28 cellular contexts compared by ENCODE assay signal in genomic region chr12:132496270-132496669, GRCh38. TPM values are rescaled to one million over a fixed set of nuclear protein-coding genes. Genes with fewer than 3 reads are reported as not detected.
DNase-seq lines count a peak whose midpoint lies in the region; ATAC-seq, FAIRE-seq and TF ChIP-seq lines count a peak whose summit lies in the region.
"Had no signal": no experiment of that assay in that cellular context is flagged by ENCODE, and none has a peak within 500 bp of the region (broad histone marks: within the 10 kb centered on the region; RNA-seq: fewer than 3 reads in every experiment).

No MANE protein-coding gene starts in this region.

- BruUV-seq in GM12878 (replicated peaks; lab: Mats Ljungman, UMichigan) = no TSS peak

- no peaks in the 10 kb centered on the region; a peak in 1 of 4 replicates for H3K36me3 ChIP-seq in GM12878 (ENCODE audit: control insufficient read depth in 2 of 2, insufficient read depth in 2 of 2, low read length in 1 of 2)
- H3K36me3 ChIP-seq: colonic mucosa, thoracic aorta had no signal

- no peaks in the 10 kb centered on the region for H3K9me3 Mint-ChIP-seq in activated CD8-positive, alpha-beta T cell treated with anti-CD3 and anti-CD28 coated beads for 36 hours
- no peaks in the 10 kb centered on the region for H3K9me3 Mint-ChIP-seq in activated CD8-positive, alpha-beta T cell treated with anti-CD3 and anti-CD28 coated beads, Interleukin-2, amount 10 ng/mL, durations not matched to agents 7 days and 5 days (ENCODE audit: insufficient read depth)
- H3K9me3 Mint-ChIP-seq in nephron progenitor cell = no peaks in the 10 kb centered on the region
- no peaks in the 10 kb centered on the region for H3K9me3 Mint-ChIP-seq in type B pancreatic cell
- H3K9me3 Mint-ChIP-seq: activated T-cell treated with anti-CD3 and anti-CD28 coated beads, Interleukin-2, amount 50 U/mL, for 72 hours; effector memory CD8-positive, alpha-beta T cell had no signal

- peaks cover 60% of the 10 kb centered on the region for H3K4me1 Mint-ChIP-seq in activated CD8-positive, alpha-beta T cell treated with anti-CD3 and anti-CD28 coated beads for 36 hours (ENCODE audit: low read depth)
- peaks cover 23% of the 10 kb centered on the region for H3K4me1 Mint-ChIP-seq in activated CD8-positive, alpha-beta T cell treated with anti-CD3 and anti-CD28 coated beads, Interleukin-2, amount 10 ng/mL, durations not matched to agents 7 days and 5 days (ENCODE audit: low read depth)
- H3K4me1 Mint-ChIP-seq in nephron progenitor cell = peaks cover 65% of the 10 kb centered on the region
- H3K4me1 Mint-ChIP-seq in type B pancreatic cell (ENCODE audit: unreplicated experiment) = peaks cover 35% of the 10 kb centered on the region

- H3K9me3 ChIP-seq in GM12878 (replicated peaks; ENCODE audit: control insufficient read depth, insufficient read depth, low read length) (no peaks in the 10 kb centered on the region), right cardiac atrium (ENCODE audit: control insufficient read depth, low read length) (no peaks in the 10 kb centered on the region)
- H3K9me3 ChIP-seq: A549, colonic mucosa, mucosa of descending colon, thoracic aorta had no signal

- H3K27me3 Mint-ChIP-seq in activated CD8-positive, alpha-beta T cell treated with anti-CD3 and anti-CD28 coated beads for 36 hours = no peaks in the 10 kb centered on the region
- H3K27me3 Mint-ChIP-seq in activated CD8-positive, alpha-beta T cell treated with anti-CD3 and anti-CD28 coated beads, Interleukin-2, amount 10 ng/mL, durations not matched to agents 7 days and 5 days (ENCODE audit: low read depth) = no peaks in the 10 kb centered on the region
- H3K27me3 Mint-ChIP-seq in nephron progenitor cell (ENCODE audit: low read depth, poor library complexity) (no peaks in the 10 kb centered on the region), type B pancreatic cell (no peaks in the 10 kb centered on the region)
- H3K27me3 Mint-ChIP-seq: effector memory CD8-positive, alpha-beta T cell had no signal

- no peak for TF ChIP-seq CTCF in activated CD8-positive, alpha-beta T cell treated with anti-CD3 and anti-CD28 coated beads for 36 hours (IDR thresholded peaks at IDR 0.05)
- TF ChIP-seq CTCF in GM12878 (IDR thresholded peaks at IDR 0.05 in 2 of 3, conservative IDR thresholded peaks at IDR 0.05 in 1 of 3; ENCODE audit: control insufficient read depth in 2 of 3, extremely low read depth in 1 of 3, insufficient read depth in 1 of 3, low read depth in 3 of 3, low read length in 3 of 3) = no peak
- no peak for TF ChIP-seq CTCF in nephron progenitor cell (IDR thresholded peaks at IDR 0.05)
- no peak for TF ChIP-seq CTCF in type B pancreatic cell (conservative IDR thresholded peaks at IDR 0.05)

- no peak for TF ChIP-seq EP300 in GM12878 (IDR thresholded peaks at IDR 0.05; ENCODE audit: borderline replicate concordance in 1 of 2, control insufficient read depth in 1 of 2, low read depth in 2 of 2, low read length in 2 of 2)

- ATAC-seq in activated CD8-positive, alpha-beta T cell treated with anti-CD3 and anti-CD28 coated beads for 36 hours = no peak
- no peak for ATAC-seq in activated CD8-positive, alpha-beta T cell treated with anti-CD3 and anti-CD28 coated beads, Interleukin-2, amount 10 ng/mL, durations not matched to agents 7 days and 5 days
- ATAC-seq in GM12878 (no peak), HG02588 (IDR thresholded peaks at IDR 0.05; ENCODE audit: unreplicated experiment) (no peak), right cardiac atrium (no peak)
- ATAC-seq: A549; activated T-cell treated with anti-CD3 and anti-CD28 coated beads, Interleukin-2, amount 50 U/mL, for 72 hours; effector memory CD8-positive, alpha-beta T cell; mucosa of descending colon; stimulated activated naive CD8-positive, alpha-beta T cell treated with anti-CD3 and anti-CD28 coated beads, Interleukin-15, Interleukin-2, amounts not matched to agents 100 U/mL and 50 U/mL, for 24 hours had no signal

- H4K20me1 ChIP-seq in GM12878 (ENCODE audit: control insufficient read depth, insufficient read depth) = no peaks in the 10 kb centered on the region; the same call in 1 of the 2 replicates

- no peak for FAIRE-seq in GM12878 (lab: Jason Lieb, UNC)
- FAIRE-seq: A549, bronchial epithelial cell, GM18507, TTC549 had no signal

- intact Hi-C loops in activated CD8-positive, alpha-beta T cell treated with anti-CD3 and anti-CD28 coated beads for 36 hours (cut with micrococcal nuclease) = no loop called here
- intact Hi-C loops in GM12878 (cut with micrococcal nuclease; ENCODE audit: unreplicated experiment) = no loop called here
- intact Hi-C loops in right cardiac atrium (cut with DNase I) = loop anchor here in 1 of 4 donors (10.0 kb wide), 1 partner anchor 99 kb away; no protein-coding TSS in a partner anchor

- H3K79me2 ChIP-seq in GM12878 (ENCODE audit: control insufficient read depth, insufficient read depth, low read length) = peaks cover 61% of the 10 kb centered on the region

- H3K27ac Mint-ChIP-seq in activated CD8-positive, alpha-beta T cell treated with anti-CD3 and anti-CD28 coated beads for 36 hours = peak overlapping the region; percentile 25
- no peak overlapping the region for H3K27ac Mint-ChIP-seq in activated CD8-positive, alpha-beta T cell treated with anti-CD3 and anti-CD28 coated beads, Interleukin-2, amount 10 ng/mL, durations not matched to agents 7 days and 5 days
- H3K27ac Mint-ChIP-seq in nephron progenitor cell = peak overlapping the region; percentile 39
- peak overlapping the region; percentile 41 for H3K27ac Mint-ChIP-seq in type B pancreatic cell
- H3K27ac Mint-ChIP-seq: activated T-cell treated with anti-CD3 and anti-CD28 coated beads, Interleukin-2, amount 50 U/mL, for 72 hours had no signal

- TF ChIP-seq RAD21 in GM12878 (IDR thresholded peaks at IDR 0.05; ENCODE audit: insufficient read depth, low read depth, low read length) = no peak

- no peak overlapping the region for H3K9ac ChIP-seq in GM12878 (ENCODE audit: control insufficient read depth, insufficient read depth, low read length)

- 83% methylated on average over 14 of the region's 14 CpGs for WGBS in GM12878 (ENCODE audit: insufficient coverage, insufficient replicate concordance, low lambda C conversion rate, missing lambda C conversion rate)
- WGBS in right cardiac atrium = 84% methylated on average over 14 of the region's 14 CpGs

- H3K4me1 ChIP-seq in GM12878 (ENCODE audit: control insufficient read depth, insufficient read depth, low read length) (peaks cover 23% of the 10 kb centered on the region), right cardiac atrium (ENCODE audit: control insufficient read depth, insufficient read depth, low read length) (peaks cover 28% of the 10 kb centered on the region)

- no peak overlapping the region for H2AFZ ChIP-seq in GM12878 (ENCODE audit: control insufficient read depth, low read depth, low read length)

- no peak for TF ChIP-seq POLR2A in GM12878 (IDR thresholded peaks at IDR 0.05; ENCODE audit: low read depth, low read length)

- SMC1A ChIA-PET in GM12878 (lab: Charles Lee; ENCODE audit: uncharacterized antibody, unreplicated experiment) = no interaction called here

- in situ Hi-C loops in GM12878 (cut with MboI) = no loop called here

- no peak overlapping the region for H3K4me2 ChIP-seq in GM12878 (ENCODE audit: control insufficient read depth, insufficient read depth)
- H3K4me2 ChIP-seq: A549 had no signal

- DNase-seq in activated CD8-positive, alpha-beta T cell treated with anti-CD3 and anti-CD28 coated beads for 36 hours = no peak
- no peak for DNase-seq in activated CD8-positive, alpha-beta T cell treated with anti-CD3 and anti-CD28 coated beads, Interleukin-2, amount 10 ng/mL, durations not matched to agents 7 days and 5 days
- DNase-seq in GM12878 (ENCODE audit: low read depth, low spot score) (no peak), nephron progenitor cell (no peak), type B pancreatic cell (ENCODE audit: extremely low spot score, unreplicated experiment) (no peak), cerebellar cortex (ENCODE audit: low spot score) (no peak), right cardiac atrium (no peak)
- DNase-seq: activated CD4-positive, CD25-positive, alpha-beta regulatory T cell treated with anti-CD3 and anti-CD28 coated beads, Interleukin-2, amount 50 U/mL, for 72 hours; activated naive CD4-positive, alpha-beta T cell; activated T-cell treated with anti-CD3 and anti-CD28 coated beads, Interleukin-2, amount 50 U/mL, for 72 hours; colonic mucosa; DND-41; effector memory CD8-positive, alpha-beta T cell; foreskin fibroblast; H7; IMR-90; mucosa of descending colon; NCI-H1092 treated with DMSO at 0.1 percent for 48 hours; NCI-H1930; NCI-H526 treated with DMSO at 0.1 percent for 48 hours; posterior cingulate gyrus; stimulated activated naive CD8-positive, alpha-beta T cell treated with anti-CD3 and anti-CD28 coated beads, Interleukin-15, Interleukin-2, amounts not matched to agents 100 U/mL and 50 U/mL, for 24 hours had no signal

- H3K27ac ChIP-seq in GM12878 (ENCODE audit: control insufficient read depth, insufficient read depth) (no peak overlapping the region), right cardiac atrium (ENCODE audit: low read length) (no peak overlapping the region)
- H3K27ac ChIP-seq: A549, colonic mucosa, thoracic aorta had no signal

- H3K4me3 ChIP-seq in GM12878 = no peak overlapping the region
- no peak overlapping the region for H3K4me3 ChIP-seq in right cardiac atrium (ENCODE audit: low read length)
- H3K4me3 ChIP-seq: A549, colonic mucosa, mucosa of descending colon, thoracic aorta had no signal

- H3K36me3 Mint-ChIP-seq in activated CD8-positive, alpha-beta T cell treated with anti-CD3 and anti-CD28 coated beads for 36 hours (ENCODE audit: low read depth) = peaks cover 4% of the 10 kb centered on the region
- peaks cover 6% of the 10 kb centered on the region for H3K36me3 Mint-ChIP-seq in activated CD8-positive, alpha-beta T cell treated with anti-CD3 and anti-CD28 coated beads, Interleukin-2, amount 10 ng/mL, durations not matched to agents 7 days and 5 days (ENCODE audit: low read depth)
- H3K36me3 Mint-ChIP-seq in nephron progenitor cell (ENCODE audit: low read depth) (no peaks in the 10 kb centered on the region), type B pancreatic cell (no peaks in the 10 kb centered on the region)

- RAD21 ChIA-PET in GM12878 (lab: Charles Lee; ENCODE audit: unreplicated experiment) = no interaction called here

- CTCF ChIA-PET in activated CD8-positive, alpha-beta T cell treated with anti-CD3 and anti-CD28 coated beads for 36 hours (lab: Charles Lee) = no interaction called here
- CTCF ChIA-PET in activated CD8-positive, alpha-beta T cell treated with anti-CD3 and anti-CD28 coated beads, Interleukin-2, amount 10 ng/mL, durations not matched to agents 7 days and 5 days (lab: Charles Lee) = no interaction called here
- CTCF ChIA-PET in GM12878 (lab: Yijun Ruan, JAX) = no interaction called here

- H3K27me3 ChIP-seq in GM12878 (replicated peaks in 1 of 2; ENCODE audit: control insufficient read depth in 2 of 2, insufficient read depth in 2 of 2, low read length in 1 of 2) (no peaks in the 10 kb centered on the region), right cardiac atrium (ENCODE audit: control insufficient read depth, insufficient read depth) (no peaks in the 10 kb centered on the region)
- H3K27me3 ChIP-seq: colonic mucosa had no signal

- POLR2A ChIA-PET in activated CD8-positive, alpha-beta T cell treated with anti-CD3 and anti-CD28 coated beads for 36 hours (lab: Charles Lee) = no interaction called here
- POLR2A ChIA-PET in activated CD8-positive, alpha-beta T cell treated with anti-CD3 and anti-CD28 coated beads, Interleukin-2, amount 10 ng/mL, durations not matched to agents 7 days and 5 days (lab: Charles Lee) = interaction anchor here (0.7 kb wide), 1 partner anchor 19 kb away, joined by 3 read pairs; no protein-coding TSS in a partner anchor
- POLR2A ChIA-PET in GM12878 (lab: Charles Lee) = no interaction called here

- H3K4me3 Mint-ChIP-seq in activated CD8-positive, alpha-beta T cell treated with anti-CD3 and anti-CD28 coated beads for 36 hours = no peak overlapping the region
- H3K4me3 Mint-ChIP-seq in activated CD8-positive, alpha-beta T cell treated with anti-CD3 and anti-CD28 coated beads, Interleukin-2, amount 10 ng/mL, durations not matched to agents 7 days and 5 days = no peak overlapping the region
- no peak overlapping the region for H3K4me3 Mint-ChIP-seq in nephron progenitor cell
- H3K4me3 Mint-ChIP-seq in type B pancreatic cell = peak overlapping the region; percentile 17
- H3K4me3 Mint-ChIP-seq: activated T-cell treated with anti-CD3 and anti-CD28 coated beads, Interleukin-2, amount 50 U/mL, for 72 hours had no signal

RNA-seq across cellular contexts. Expression of gene FBRSL1, which starts 6.3 kb away (rescaled TPM):
- 10 to 100 TPM; 41.4 to 48.1 TPM for total RNA-seq in activated CD8-positive, alpha-beta T cell treated with anti-CD3 and anti-CD28 coated beads for 36 hours
- 10 to 100 TPM; 51.2 to 58.5 TPM for total RNA-seq in activated CD8-positive, alpha-beta T cell treated with anti-CD3 and anti-CD28 coated beads, Interleukin-2, amount 10 ng/mL, durations not matched to agents 7 days and 5 days
- total RNA-seq in GM12878 (2013; cell fraction: nucleolus; rRNA removed) = 30.6 and 38.6 TPM in 2 replicates
- total RNA-seq in GM12878 (2014; rRNA removed) = 4.5 and 6.3 TPM in 2 replicates
- 2.0 and 6.7 TPM in 2 replicates for total RNA-seq in GM12878 (2014; rRNA removed; fragmentation: Illumina TruSeq; extraction: Trizol)
- total RNA-seq in GM12878 (2021) = 53.4 and 55.1 TPM in 2 replicates
- 34.4 TPM for polyA plus RNA-seq in GM12878 (2011; ENCODE audit: low read depth)
- polyA plus RNA-seq in GM12878 (2011; rRNA removed) = 0.40 and 0.81 TPM in 2 replicates
- 2.6 and 7.9 TPM in 2 replicates for polyA plus RNA-seq in GM12878 (2011; cell fraction: cytosol; rRNA removed)
- 17.0 and 38.4 TPM in 2 replicates for polyA plus RNA-seq in GM12878 (2011; cell fraction: nucleus; rRNA removed)
- polyA plus RNA-seq in GM12878 (2012) = 21.0 and 21.8 TPM in 2 replicates
- polyA plus RNA-seq in GM12878 (2014; fragmentation: Illumina TruSeq; extraction: Trizol) = 1.1 and 12.3 TPM in 2 replicates
- polyA plus RNA-seq in GM12878 (2014; fragmentation: Nextera tagmentation; extraction: Ambion mirVana) = under 1 TPM; 0.19 to 0.58 TPM
- 19.9 and 29.3 TPM in 2 replicates for polyA plus RNA-seq in GM12878 (2014; rRNA removed)
- 1 to 10 TPM; 1.4 to 1.9 TPM for polyA plus RNA-seq in GM12878 (2016; fragmentation: Nextera tagmentation; extraction: Ambion mirVana)
- polyA minus RNA-seq in GM12878 (2011; rRNA and poly(A)+ RNA removed) = 0.59 and 2.1 TPM in 2 replicates
- 7.5 and 13.1 TPM in 2 replicates for polyA minus RNA-seq in GM12878 (2011; cell fraction: cytosol; rRNA and poly(A)+ RNA removed)
- 2.8 and 6.9 TPM in 2 replicates for polyA minus RNA-seq in GM12878 (2011; cell fraction: nucleus; rRNA and poly(A)+ RNA removed)
- 108 TPM in 2 replicates for total RNA-seq in type B pancreatic cell (ENCODE audit: low replicate concordance)
- 10 to 100 TPM; 50.4 to 65.0 (median 54.7) TPM for total RNA-seq in right cardiac atrium
- polyA plus RNA-seq in right cardiac atrium = 36.4 TPM
